ENCODE assay signal across 1 cellular context in genomic region chr20:33810885-33811762, GRCh38.
TF ChIP-seq lines count a peak whose summit lies in the region.

A gene with protein sequence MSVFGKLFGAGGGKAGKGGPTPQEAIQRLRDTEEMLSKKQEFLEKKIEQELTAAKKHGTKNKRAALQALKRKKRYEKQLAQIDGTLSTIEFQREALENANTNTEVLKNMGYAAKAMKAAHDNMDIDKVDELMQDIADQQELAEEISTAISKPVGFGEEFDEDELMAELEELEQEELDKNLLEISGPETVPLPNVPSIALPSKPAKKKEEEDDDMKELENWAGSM (plus strand): TSS chr20:33811348. CDS start chr20:33811469, 121 bp downstream.

TF ChIP-seq in K562, 482 proteins besides CTCF, POLR2A, EP300 and RAD21 (continued from another document and continues in another):
- TF ChIP-seq CUX1 (CRISPR knock-in tag; IDR thresholded peaks at IDR 0.05) (no peak), KLF1 (tag; IDR thresholded peaks at IDR 0.05) (peak; percentile 76; the same call in 1 of the 2 replicates), ZC3H4 (CRISPR knock-in tag; IDR thresholded peaks at IDR 0.05; ENCODE audit: borderline replicate concordance) (no peak), TAF1 (IDR thresholded peaks at IDR 0.05; ENCODE audit: control insufficient read depth, extremely low read depth, insufficient read depth, low read length, severe bottlenecking) (peak; percentile 52), KDM2B (CRISPR knock-in tag; IDR thresholded peaks at IDR 0.05) (no peak), ZBTB9 (CRISPR knock-in tag; IDR thresholded peaks at IDR 0.05) (peak; percentile 83; the same call in 1 of the 2 replicates), ZNF347 (CRISPR knock-in tag; IDR thresholded peaks at IDR 0.05; ENCODE audit: low read depth) (no peak), GABPA (tag; conservative IDR thresholded peaks at IDR 0.05; ENCODE audit: low read depth) (peak; percentile 93), RBM34 (IDR thresholded peaks at IDR 0.05; ENCODE audit: borderline replicate concordance, insufficient read depth, low read length) (no peak), SMARCC2 (IDR thresholded peaks at IDR 0.05; ENCODE audit: low read depth) (no peak), NR0B1 (IDR thresholded peaks at IDR 0.05; ENCODE audit: partially characterized antibody) (no peak), CHD1 (IDR thresholded peaks at IDR 0.05; ENCODE audit: low read length) (peak; percentile 89), MAX (CRISPR knock-in tag; IDR thresholded peaks at IDR 0.05) (peak; percentile 74), NFATC3 (IDR thresholded peaks at IDR 0.05) (peak; percentile 27; the same call in 1 of the 2 replicates), RBBP5 (IDR thresholded peaks at IDR 0.05; ENCODE audit: borderline replicate concordance, insufficient read depth, low read length, poor library complexity, severe bottlenecking) (peak; percentile 85), RFX1 (IDR thresholded peaks at IDR 0.05) (peak; percentile 68), SMAD3 (CRISPR knock-in tag; conservative IDR thresholded peaks at IDR 0.05) (peak; percentile 75; the same call in 1 of the 2 replicates), U2AF2 (optimal IDR thresholded peaks at IDR 0.05; ENCODE audit: low read depth, low read length) (no peak), KHSRP (IDR thresholded peaks at IDR 0.05) (peak; percentile 85), RB1 (IDR thresholded peaks at IDR 0.05; ENCODE audit: low read depth) (peak; percentile 73; the same call in 1 of the 2 replicates), GATAD2B (IDR thresholded peaks at IDR 0.05; ENCODE audit: borderline replicate concordance) (peak; percentile 61), E2F8 (IDR thresholded peaks at IDR 0.05; ENCODE audit: low read depth, partially characterized antibody) (peak; percentile 95), PCBP1 (IDR thresholded peaks at IDR 0.05; ENCODE audit: low read depth, low read length, poor library complexity, severe bottlenecking) (peak; percentile 57), KLF13 (tag; IDR thresholded peaks at IDR 0.05; ENCODE audit: borderline replicate concordance, low read depth) (peak; percentile 85), HDAC2 (IDR thresholded peaks at IDR 0.05) (no peak), ZNF592 (IDR thresholded peaks at IDR 0.05) (peak; percentile 99), STAT5B (CRISPR knock-in tag; IDR thresholded peaks at IDR 0.05) (no peak), MTA2 (IDR thresholded peaks at IDR 0.05; ENCODE audit: low read depth) (peak; percentile 95), SMARCA5 (IDR thresholded peaks at IDR 0.05) (no peak), NCOR1 (IDR thresholded peaks at IDR 0.05) (no peak), ZNF311 (CRISPR knock-in tag; IDR thresholded peaks at IDR 0.05) (peak; percentile 82), ZFX (CRISPR knock-in tag; IDR thresholded peaks at IDR 0.05) (peak; percentile 82), ZNF174 (CRISPR knock-in tag; IDR thresholded peaks at IDR 0.05) (no peak), HNRNPH1 (optimal IDR thresholded peaks at IDR 0.05; ENCODE audit: low read depth, low read length) (no peak), DMBX1 (CRISPR knock-in tag; IDR thresholded peaks at IDR 0.05; ENCODE audit: borderline replicate concordance) (peak; percentile 94; the same call in 1 of the 2 replicates), GMEB1 (CRISPR knock-in tag; IDR thresholded peaks at IDR 0.05) (peak; percentile 90), ZNF76 (CRISPR knock-in tag; IDR thresholded peaks at IDR 0.05; ENCODE audit: borderline replicate concordance) (peak; percentile 94; the same call in 1 of the 2 replicates), HCFC1 (IDR thresholded peaks at IDR 0.05; ENCODE audit: low read depth, low read length) (peak; percentile 100), KDM4B (IDR thresholded peaks at IDR 0.05; ENCODE audit: borderline replicate concordance in 2 of 2, low read depth in 1 of 2) (peak in 1 of 2 experiments; percentile 54; a peak in 1 of 4 replicates), ZNF778 (CRISPR knock-in tag; IDR thresholded peaks at IDR 0.05) (no peak), POLR2G (IDR thresholded peaks at IDR 0.05; ENCODE audit: low read depth, low read length) (peak; percentile 82)
- TF ChIP-seq, protein P1, sequence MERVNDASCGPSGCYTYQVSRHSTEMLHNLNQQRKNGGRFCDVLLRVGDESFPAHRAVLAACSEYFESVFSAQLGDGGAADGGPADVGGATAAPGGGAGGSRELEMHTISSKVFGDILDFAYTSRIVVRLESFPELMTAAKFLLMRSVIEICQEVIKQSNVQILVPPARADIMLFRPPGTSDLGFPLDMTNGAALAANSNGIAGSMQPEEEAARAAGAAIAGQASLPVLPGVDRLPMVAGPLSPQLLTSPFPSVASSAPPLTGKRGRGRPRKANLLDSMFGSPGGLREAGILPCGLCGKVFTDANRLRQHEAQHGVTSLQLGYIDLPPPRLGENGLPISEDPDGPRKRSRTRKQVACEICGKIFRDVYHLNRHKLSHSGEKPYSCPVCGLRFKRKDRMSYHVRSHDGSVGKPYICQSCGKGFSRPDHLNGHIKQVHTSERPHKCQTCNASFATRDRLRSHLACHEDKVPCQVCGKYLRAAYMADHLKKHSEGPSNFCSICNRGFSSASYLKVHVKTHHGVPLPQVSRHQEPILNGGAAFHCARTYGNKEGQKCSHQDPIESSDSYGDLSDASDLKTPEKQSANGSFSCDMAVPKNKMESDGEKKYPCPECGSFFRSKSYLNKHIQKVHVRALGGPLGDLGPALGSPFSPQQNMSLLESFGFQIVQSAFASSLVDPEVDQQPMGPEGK (CRISPR knock-in tag; IDR thresholded peaks at IDR 0.05; ENCODE audit: borderline replicate concordance): no peak
- TF ChIP-seq, protein P2, sequence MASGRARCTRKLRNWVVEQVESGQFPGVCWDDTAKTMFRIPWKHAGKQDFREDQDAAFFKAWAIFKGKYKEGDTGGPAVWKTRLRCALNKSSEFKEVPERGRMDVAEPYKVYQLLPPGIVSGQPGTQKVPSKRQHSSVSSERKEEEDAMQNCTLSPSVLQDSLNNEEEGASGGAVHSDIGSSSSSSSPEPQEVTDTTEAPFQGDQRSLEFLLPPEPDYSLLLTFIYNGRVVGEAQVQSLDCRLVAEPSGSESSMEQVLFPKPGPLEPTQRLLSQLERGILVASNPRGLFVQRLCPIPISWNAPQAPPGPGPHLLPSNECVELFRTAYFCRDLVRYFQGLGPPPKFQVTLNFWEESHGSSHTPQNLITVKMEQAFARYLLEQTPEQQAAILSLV (tag; IDR thresholded peaks at IDR 0.05): no peak
